ENCODE assay signal across 8 cellular contexts in the genomic region with DNA sequence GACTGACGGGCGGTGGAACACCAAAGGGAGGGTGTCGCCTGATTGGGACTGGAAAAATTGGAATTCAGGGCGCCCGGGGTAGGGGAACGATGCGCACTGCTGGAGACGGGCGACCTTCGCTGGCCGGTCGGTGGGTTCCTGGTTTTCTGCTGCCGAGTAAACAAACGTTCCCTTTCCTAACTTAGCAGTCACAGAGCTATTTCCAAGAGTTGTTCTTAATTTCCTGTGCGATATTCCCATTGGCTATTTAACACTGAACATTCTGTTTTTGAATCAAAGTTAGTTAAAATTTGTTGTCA. TPM values are rescaled to one million over a fixed set of nuclear protein-coding genes. Genes with fewer than 3 reads are reported as not detected.
DNase-seq lines count a peak whose midpoint lies in the region; ATAC-seq and FAIRE-seq lines count a peak whose summit lies in the region.

No MANE protein-coding gene starts in this region.

- peaks cover 0 to 5% (median 0%) of the 10 kb centered on the region in 3 donors for H3K36me3 ChIP-seq in skeletal muscle tissue (ENCODE audit: control insufficient read depth in 3 of 3, insufficient read depth in 3 of 3, low read length in 3 of 3)

- no peak overlapping the region for H3K27ac ChIP-seq in skeletal muscle tissue (ENCODE audit: low read depth, low read length)

- ATAC-seq in GM18873 (IDR thresholded peaks at IDR 0.05; ENCODE audit: low FRiP score, unreplicated experiment) (peak; percentile 9), HG03439 (IDR thresholded peaks at IDR 0.05; ENCODE audit: unreplicated experiment) (peak; percentile 18)
- peak; percentile 12 to 17 for ATAC-seq in activated naive CD4-positive, alpha-beta T cell treated with anti-CD3 and anti-CD28 coated beads, Interleukin-2, amount 50 U/mL, for 72 hours

- no peak for FAIRE-seq in RCC 7860 (lab: Jason Lieb, UNC)

- no peaks in the 10 kb centered on the region for H3K9me3 ChIP-seq in skeletal muscle tissue (ENCODE audit: control insufficient read depth in 3 of 3, low read length in 3 of 3)

- peaks cover 20 to 26% of the 10 kb centered on the region in 2 donors for H3K36me3 Mint-ChIP-seq in activated naive CD4-positive, alpha-beta T cell treated with anti-CD3 and anti-CD28 coated beads, Interleukin-2, amount 50 U/mL, for 72 hours

- H3K27me3 ChIP-seq in skeletal muscle tissue (ENCODE audit: control insufficient read depth in 3 of 3, insufficient read depth in 3 of 3, low read length in 3 of 3) = no peaks in the 10 kb centered on the region

- peaks cover 11 to 18% (median 11%) of the 10 kb centered on the region in 3 donors for H3K4me1 ChIP-seq in skeletal muscle tissue (ENCODE audit: control insufficient read depth in 3 of 3, insufficient read depth in 3 of 3, low read length in 3 of 3)

- H3K4me3 ChIP-seq in skeletal muscle tissue (ENCODE audit: low read length in 3 of 3) = peak overlapping the region; percentile 89 to 90 (median 90)

- no peaks in the 10 kb centered on the region for H3K9me3 Mint-ChIP-seq in activated naive CD4-positive, alpha-beta T cell treated with anti-CD3 and anti-CD28 coated beads, Interleukin-2, amount 50 U/mL, for 72 hours

- peak overlapping the region; percentile 98 to 99 for H3K27ac Mint-ChIP-seq in activated naive CD4-positive, alpha-beta T cell treated with anti-CD3 and anti-CD28 coated beads, Interleukin-2, amount 50 U/mL, for 72 hours

- DNase-seq in AG08395 (ENCODE audit: low spot score) = peak; percentile 22
- DNase-seq in activated naive CD4-positive, alpha-beta T cell treated with anti-CD3 and anti-CD28 coated beads, Interleukin-2, amount 50 U/mL, for 72 hours (ENCODE audit: low spot score in 2 of 2) = no peak
- peak; percentile 26 for DNase-seq in hepatic stellate cell (ENCODE audit: low spot score)
- DNase-seq in RCC 7860 (ENCODE audit: low spot score) = no peak
- DNase-seq in NCI-H345 (lab: John Stamatoyannopoulos, UW) = no peak

- H3K9ac ChIP-seq in skeletal muscle tissue (ENCODE audit: low read depth in 1 of 3, low read length in 3 of 3) = peak overlapping the region in 2 of 3 donors; percentile 80

RNA-seq across cellular contexts. Expression of a gene that starts 0.7 kb away (rescaled TPM):
- 10 to 100 TPM; 11.3 to 11.7 TPM for total RNA-seq in activated naive CD4-positive, alpha-beta T cell treated with anti-CD3 and anti-CD28 coated beads, Interleukin-2, amount 50 U/mL, for 72 hours
- 2.6 TPM for total RNA-seq in skeletal muscle tissue

RNA-seq across cellular contexts. Expression of a gene that starts 0.8 kb away (rescaled TPM):
- not detected for total RNA-seq in activated naive CD4-positive, alpha-beta T cell treated with anti-CD3 and anti-CD28 coated beads, Interleukin-2, amount 50 U/mL, for 72 hours
- total RNA-seq in skeletal muscle tissue = not detected

Comparison
In these comparisons a context has a peak if more than half of its experiments do, and no peak if none do; other contexts are left out.
1. DNase-seq: peak in AG08395 (single experiment) and hepatic stellate cell (single experiment); none in activated naive CD4-positive, alpha-beta T cell treated with anti-CD3 and anti-CD28 coated beads, Interleukin-2, amount 50 U/mL, for 72 hours (0 of 2), RCC 7860 (single experiment) and NCI-H345 (single experiment).
2. Peak in every context shown above with its lines, with median percentiles within 50 percentile points of each other: ATAC-seq.